ENCODE assay signal across 1 cellular context in the genomic region with DNA sequence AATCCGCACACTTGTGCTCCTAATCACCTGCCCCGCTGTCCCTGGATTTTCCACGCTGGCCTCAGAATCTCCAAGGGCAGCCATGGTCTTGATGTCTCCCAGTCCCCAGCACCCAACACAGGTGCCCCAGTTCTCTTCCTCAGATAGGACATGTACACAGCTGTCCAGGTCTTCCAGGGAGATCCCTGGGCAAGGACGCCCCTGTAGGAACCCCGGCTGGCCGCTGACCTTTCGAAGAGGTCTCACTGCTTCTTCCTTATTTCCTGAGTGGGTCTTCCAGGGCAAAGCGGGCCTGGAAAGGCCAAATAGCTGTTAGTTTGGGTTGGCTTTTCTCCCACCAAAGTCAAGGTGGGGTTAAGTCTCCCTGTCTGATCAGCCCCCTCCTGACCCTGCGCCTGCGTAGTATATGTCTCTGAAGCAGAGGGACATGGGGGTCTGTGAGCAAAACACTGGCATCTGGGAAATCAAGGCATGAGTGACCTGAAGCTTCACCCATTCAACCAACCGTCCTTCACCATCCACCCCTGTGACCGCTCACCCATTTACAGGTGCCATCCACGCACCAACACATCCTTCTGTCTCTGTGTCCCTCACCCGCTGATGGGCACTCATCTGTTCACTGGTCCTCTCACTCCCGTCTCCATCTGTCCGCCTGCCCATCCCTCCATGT.
TF ChIP-seq lines count a peak whose summit lies in the region.

No MANE protein-coding gene starts in this region.

TF ChIP-seq in HepG2, 621 proteins besides CTCF, POLR2A, EP300 and RAD21:
- TF ChIP-seq ATF7 (IDR thresholded peaks at IDR 0.05) (no peak), ATF7 (CRISPR knock-in tag; IDR thresholded peaks at IDR 0.05) (no peak), ZFAT (CRISPR knock-in tag; conservative IDR thresholded peaks at IDR 0.05) (no peak), HIC2 (CRISPR knock-in tag; IDR thresholded peaks at IDR 0.05; ENCODE audit: low read depth) (no peak), SAP130 (CRISPR knock-in tag; IDR thresholded peaks at IDR 0.05; ENCODE audit: low read depth) (no peak), HOXA7 (CRISPR knock-in tag; IDR thresholded peaks at IDR 0.05) (no peak), GRHL1 (CRISPR knock-in tag; conservative IDR thresholded peaks at IDR 0.05) (no peak), ZNF552 (CRISPR knock-in tag; IDR thresholded peaks at IDR 0.05; ENCODE audit: borderline replicate concordance) (no peak), ZNF367 (CRISPR knock-in tag; IDR thresholded peaks at IDR 0.05; ENCODE audit: borderline replicate concordance) (no peak), HMG20A (CRISPR knock-in tag; IDR thresholded peaks at IDR 0.05; ENCODE audit: borderline replicate concordance) (no peak), SMC3 (IDR thresholded peaks at IDR 0.05; ENCODE audit: low read length) (no peak)
- TF ChIP-seq, protein P1, sequence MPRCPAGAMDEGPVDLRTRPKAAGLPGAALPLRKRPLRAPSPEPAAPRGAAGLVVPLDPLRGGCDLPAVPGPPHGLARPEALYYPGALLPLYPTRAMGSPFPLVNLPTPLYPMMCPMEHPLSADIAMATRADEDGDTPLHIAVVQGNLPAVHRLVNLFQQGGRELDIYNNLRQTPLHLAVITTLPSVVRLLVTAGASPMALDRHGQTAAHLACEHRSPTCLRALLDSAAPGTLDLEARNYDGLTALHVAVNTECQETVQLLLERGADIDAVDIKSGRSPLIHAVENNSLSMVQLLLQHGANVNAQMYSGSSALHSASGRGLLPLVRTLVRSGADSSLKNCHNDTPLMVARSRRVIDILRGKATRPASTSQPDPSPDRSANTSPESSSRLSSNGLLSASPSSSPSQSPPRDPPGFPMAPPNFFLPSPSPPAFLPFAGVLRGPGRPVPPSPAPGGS (CRISPR knock-in tag; IDR thresholded peaks at IDR 0.05) = no peak
- TF ChIP-seq, protein P2, sequence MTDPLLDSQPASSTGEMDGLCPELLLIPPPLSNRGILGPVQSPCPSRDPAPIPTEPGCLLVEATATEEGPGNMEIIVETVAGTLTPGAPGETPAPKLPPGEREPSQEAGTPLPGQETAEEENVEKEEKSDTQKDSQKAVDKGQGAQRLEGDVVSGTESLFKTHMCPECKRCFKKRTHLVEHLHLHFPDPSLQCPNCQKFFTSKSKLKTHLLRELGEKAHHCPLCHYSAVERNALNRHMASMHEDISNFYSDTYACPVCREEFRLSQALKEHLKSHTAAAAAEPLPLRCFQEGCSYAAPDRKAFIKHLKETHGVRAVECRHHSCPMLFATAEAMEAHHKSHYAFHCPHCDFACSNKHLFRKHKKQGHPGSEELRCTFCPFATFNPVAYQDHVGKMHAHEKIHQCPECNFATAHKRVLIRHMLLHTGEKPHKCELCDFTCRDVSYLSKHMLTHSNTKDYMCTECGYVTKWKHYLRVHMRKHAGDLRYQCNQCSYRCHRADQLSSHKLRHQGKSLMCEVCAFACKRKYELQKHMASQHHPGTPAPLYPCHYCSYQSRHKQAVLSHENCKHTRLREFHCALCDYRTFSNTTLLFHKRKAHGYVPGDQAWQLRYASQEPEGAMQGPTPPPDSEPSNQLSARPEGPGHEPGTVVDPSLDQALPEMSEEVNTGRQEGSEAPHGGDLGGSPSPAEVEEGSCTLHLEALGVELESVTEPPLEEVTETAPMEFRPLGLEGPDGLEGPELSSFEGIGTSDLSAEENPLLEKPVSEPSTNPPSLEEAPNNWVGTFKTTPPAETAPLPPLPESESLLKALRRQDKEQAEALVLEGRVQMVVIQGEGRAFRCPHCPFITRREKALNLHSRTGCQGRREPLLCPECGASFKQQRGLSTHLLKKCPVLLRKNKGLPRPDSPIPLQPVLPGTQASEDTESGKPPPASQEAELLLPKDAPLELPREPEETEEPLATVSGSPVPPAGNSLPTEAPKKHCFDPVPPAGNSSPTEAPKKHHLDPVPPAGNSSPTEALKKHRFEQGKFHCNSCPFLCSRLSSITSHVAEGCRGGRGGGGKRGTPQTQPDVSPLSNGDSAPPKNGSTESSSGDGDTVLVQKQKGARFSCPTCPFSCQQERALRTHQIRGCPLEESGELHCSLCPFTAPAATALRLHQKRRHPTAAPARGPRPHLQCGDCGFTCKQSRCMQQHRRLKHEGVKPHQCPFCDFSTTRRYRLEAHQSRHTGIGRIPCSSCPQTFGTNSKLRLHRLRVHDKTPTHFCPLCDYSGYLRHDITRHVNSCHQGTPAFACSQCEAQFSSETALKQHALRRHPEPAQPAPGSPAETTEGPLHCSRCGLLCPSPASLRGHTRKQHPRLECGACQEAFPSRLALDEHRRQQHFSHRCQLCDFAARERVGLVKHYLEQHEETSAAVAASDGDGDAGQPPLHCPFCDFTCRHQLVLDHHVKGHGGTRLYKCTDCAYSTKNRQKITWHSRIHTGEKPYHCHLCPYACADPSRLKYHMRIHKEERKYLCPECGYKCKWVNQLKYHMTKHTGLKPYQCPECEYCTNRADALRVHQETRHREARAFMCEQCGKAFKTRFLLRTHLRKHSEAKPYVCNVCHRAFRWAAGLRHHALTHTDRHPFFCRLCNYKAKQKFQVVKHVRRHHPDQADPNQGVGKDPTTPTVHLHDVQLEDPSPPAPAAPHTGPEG (CRISPR knock-in tag; IDR thresholded peaks at IDR 0.05) = no peak
- TF ChIP-seq, protein P3, sequence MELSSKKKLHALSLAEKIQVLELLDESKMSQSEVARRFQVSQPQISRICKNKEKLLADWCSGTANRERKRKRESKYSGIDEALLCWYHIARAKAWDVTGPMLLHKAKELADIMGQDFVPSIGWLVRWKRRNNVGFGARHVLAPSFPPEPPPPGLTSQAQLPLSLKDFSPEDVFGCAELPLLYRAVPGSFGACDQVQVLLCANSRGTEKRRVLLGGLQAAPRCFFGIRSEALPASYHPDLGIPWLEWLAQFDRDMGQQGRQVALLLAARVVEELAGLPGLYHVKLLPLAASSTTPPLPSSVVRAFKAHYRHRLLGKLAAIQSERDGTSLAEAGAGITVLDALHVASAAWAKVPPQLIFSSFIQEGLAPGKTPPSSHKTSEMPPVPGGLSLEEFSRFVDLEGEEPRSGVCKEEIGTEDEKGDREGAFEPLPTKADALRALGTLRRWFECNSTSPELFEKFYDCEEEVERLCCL (CRISPR knock-in tag; IDR thresholded peaks at IDR 0.05; ENCODE audit: borderline replicate concordance) = no peak
- TF ChIP-seq, protein P4, sequence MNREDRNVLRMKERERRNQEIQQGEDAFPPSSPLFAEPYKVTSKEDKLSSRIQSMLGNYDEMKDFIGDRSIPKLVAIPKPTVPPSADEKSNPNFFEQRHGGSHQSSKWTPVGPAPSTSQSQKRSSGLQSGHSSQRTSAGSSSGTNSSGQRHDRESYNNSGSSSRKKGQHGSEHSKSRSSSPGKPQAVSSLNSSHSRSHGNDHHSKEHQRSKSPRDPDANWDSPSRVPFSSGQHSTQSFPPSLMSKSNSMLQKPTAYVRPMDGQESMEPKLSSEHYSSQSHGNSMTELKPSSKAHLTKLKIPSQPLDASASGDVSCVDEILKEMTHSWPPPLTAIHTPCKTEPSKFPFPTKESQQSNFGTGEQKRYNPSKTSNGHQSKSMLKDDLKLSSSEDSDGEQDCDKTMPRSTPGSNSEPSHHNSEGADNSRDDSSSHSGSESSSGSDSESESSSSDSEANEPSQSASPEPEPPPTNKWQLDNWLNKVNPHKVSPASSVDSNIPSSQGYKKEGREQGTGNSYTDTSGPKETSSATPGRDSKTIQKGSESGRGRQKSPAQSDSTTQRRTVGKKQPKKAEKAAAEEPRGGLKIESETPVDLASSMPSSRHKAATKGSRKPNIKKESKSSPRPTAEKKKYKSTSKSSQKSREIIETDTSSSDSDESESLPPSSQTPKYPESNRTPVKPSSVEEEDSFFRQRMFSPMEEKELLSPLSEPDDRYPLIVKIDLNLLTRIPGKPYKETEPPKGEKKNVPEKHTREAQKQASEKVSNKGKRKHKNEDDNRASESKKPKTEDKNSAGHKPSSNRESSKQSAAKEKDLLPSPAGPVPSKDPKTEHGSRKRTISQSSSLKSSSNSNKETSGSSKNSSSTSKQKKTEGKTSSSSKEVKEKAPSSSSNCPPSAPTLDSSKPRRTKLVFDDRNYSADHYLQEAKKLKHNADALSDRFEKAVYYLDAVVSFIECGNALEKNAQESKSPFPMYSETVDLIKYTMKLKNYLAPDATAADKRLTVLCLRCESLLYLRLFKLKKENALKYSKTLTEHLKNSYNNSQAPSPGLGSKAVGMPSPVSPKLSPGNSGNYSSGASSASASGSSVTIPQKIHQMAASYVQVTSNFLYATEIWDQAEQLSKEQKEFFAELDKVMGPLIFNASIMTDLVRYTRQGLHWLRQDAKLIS (CRISPR knock-in tag; IDR thresholded peaks at IDR 0.05) = no peak
